ENCODE assay signal across 34 cellular contexts in genomic region chr1:53964109-53964508, GRCh38. TPM values are rescaled to one million over a fixed set of nuclear protein-coding genes. Genes with fewer than 3 reads are reported as not detected.
DNase-seq lines count a peak whose midpoint lies in the region; ATAC-seq, FAIRE-seq and TF ChIP-seq lines count a peak whose summit lies in the region.
"Had no signal": no experiment of that assay in that cellular context is flagged by ENCODE, and none has a peak within 500 bp of the region (broad histone marks: within the 10 kb centered on the region; RNA-seq: fewer than 3 reads in every experiment).

No MANE protein-coding gene starts in this region.

- H2AFZ ChIP-seq in H1 (ENCODE audit: low read length), result no peak overlapping the region

- H3K56ac ChIP-seq in H1 (replicated peaks; ENCODE audit: insufficient read length, low read depth, low read length), result no peak overlapping the region

- intact Hi-C loops in Caco-2 (cut with micrococcal nuclease; ENCODE audit: unreplicated experiment), result no loop called here

- H3K18ac ChIP-seq in H1 (ENCODE audit: extremely low read depth, low read length), result no peak overlapping the region

- no peak overlapping the region for H2AK5ac ChIP-seq in H1 (ENCODE audit: low read depth, low read length)

- no peaks in the 10 kb centered on the region; the same call in 1 of the 2 replicates for H3K79me1 ChIP-seq in H1 (ENCODE audit: low read depth, low read length)

- H4K5ac ChIP-seq in H1 (ENCODE audit: insufficient read length, low read depth, low read length), result no peak overlapping the region

- H3K9me3 Mint-ChIP-seq in Caco-2 (ENCODE audit: unreplicated experiment), result no peaks in the 10 kb centered on the region
- no peaks in the 10 kb centered on the region for H3K9me3 Mint-ChIP-seq in HFFc6
- H3K9me3 Mint-ChIP-seq in nephron progenitor cell, result no peaks in the 10 kb centered on the region
- no peaks in the 10 kb centered on the region for H3K9me3 Mint-ChIP-seq in glutamatergic neuron (ENCODE audit: unreplicated experiment)
- H3K9me3 Mint-ChIP-seq: immature natural killer cell had no signal

- no peak for FAIRE-seq in H1 (lab: Jason Lieb, UNC)
- FAIRE-seq: RCC 7860 had no signal

- BruUV-seq in Caco-2 (replicated peaks; lab: Mats Ljungman, UMichigan), result no TSS peak

- POLR2A ChIA-PET in Caco-2 (lab: Charles Lee), result no interaction called here
- POLR2A ChIA-PET in H1 (lab: Charles Lee; ENCODE audit: partially characterized antibody), result interaction anchor here (1.2 to 1.4 kb wide), 2 partner anchors 15 to 108 kb away, joined by 3 read pairs; no protein-coding TSS in a partner anchor

- H2BK20ac ChIP-seq in H1 (ENCODE audit: low read length), result no peak overlapping the region

- H2BK5ac ChIP-seq in H1 (ENCODE audit: low read depth, low read length), result no peak overlapping the region

- TF ChIP-seq EP300 in H1 (IDR thresholded peaks at IDR 0.05; ENCODE audit: borderline replicate concordance in 1 of 2, low read depth in 2 of 2, low read length in 2 of 2), result no peak

- no peak overlapping the region for H3K23ac ChIP-seq in H1 (ENCODE audit: insufficient read length)

- DNase-seq in Caco-2, result no peak
- DNase-seq in HFFc6, result no peak
- DNase-seq in H1 (ENCODE audit: low read depth in 1 of 2, low spot score in 2 of 2), result no peak
- no peak for DNase-seq in nephron progenitor cell
- no peak for DNase-seq in substantia nigra (lab: John Stamatoyannopoulos, UW)
- DNase-seq in glutamatergic neuron, result no peak
- DNase-seq in stimulated activated CD4-positive, alpha-beta T cell treated with anti-CD3 and anti-CD28 coated beads, Interleukin-2, amount 100 ng/mL, for 24 hours, result no peak
- DNase-seq: activated CD4-positive, alpha-beta T cell treated with anti-CD3 and anti-CD28 coated beads, Interleukin-2, amount 50 U/mL, for 4 hours; activated naive CD4-positive, alpha-beta T cell; activated T-cell treated with anti-CD3 and anti-CD28 coated beads, Interleukin-2, amount 50 U/mL, for 48 hours; body of pancreas; cerebellar nuclear complex; DMS153; HCEC 1CT; hippocampal formation; immature natural killer cell; mammary epithelial cell; NCI-H1048; NCI-H446; NCI-H774; right lobe of liver; SHP77 treated with DMSO at 0.1 percent for 48 hours; stimulated activated CD4-positive, alpha-beta T cell treated with anti-CD3 and anti-CD28 coated beads, Interleukin-2, amount 100 ng/mL, for 48 hours; T1000 had no signal

- no peaks in the 10 kb centered on the region for H3K23me2 ChIP-seq in H1 (ENCODE audit: low read depth, low read length)

- no peak overlapping the region for H4K8ac ChIP-seq in H1 (ENCODE audit: extremely low read depth, insufficient read depth, low read length)

- H3K4me1 ChIP-seq in Caco-2 (peaks cover 11% of the 10 kb centered on the region), H1 (replicated peaks in 1 of 4; ENCODE audit: control insufficient read depth in 3 of 4, insufficient read depth in 4 of 4, low read length in 3 of 4) (no peaks in the 10 kb centered on the region; a peak in 2 of 7 replicates)
- H3K4me1 ChIP-seq: body of pancreas, prostate gland, tibial nerve had no signal

- H3K27me3 ChIP-seq in Caco-2 (replicated peaks; ENCODE audit: control insufficient read depth, insufficient read depth, low read length) (no peaks in the 10 kb centered on the region), H1 (replicated peaks in 1 of 4; ENCODE audit: control insufficient read depth in 3 of 4, extremely low read depth in 1 of 4, insufficient read depth in 3 of 4, low read length in 3 of 4) (no peaks in the 10 kb centered on the region)
- H3K27me3 ChIP-seq: body of pancreas, dorsolateral prefrontal cortex, gastroesophageal sphincter, right lobe of liver, tibial nerve had no signal

- H3K4ac ChIP-seq in H1 (replicated peaks; ENCODE audit: insufficient read length, low read depth, low read length), result no peak overlapping the region

- ATAC-seq in GM18858 (IDR thresholded peaks at IDR 0.05; ENCODE audit: unreplicated experiment), result no peak
- ATAC-seq: body of pancreas, gastroesophageal sphincter, right lobe of liver had no signal

- H3K79me2 ChIP-seq in H1 (ENCODE audit: control insufficient read depth in 1 of 2, insufficient read depth in 2 of 2, low read length in 2 of 2), result no peaks in the 10 kb centered on the region

- no peak overlapping the region for H2BK15ac ChIP-seq in H1 (ENCODE audit: low read length)

- no peaks in the 10 kb centered on the region for H3K27me3 Mint-ChIP-seq in Caco-2 (ENCODE audit: insufficient read depth, unreplicated experiment)
- no peaks in the 10 kb centered on the region for H3K27me3 Mint-ChIP-seq in HFFc6 (ENCODE audit: insufficient read depth)
- H3K27me3 Mint-ChIP-seq in nephron progenitor cell (ENCODE audit: low read depth, poor library complexity), result no peaks in the 10 kb centered on the region
- H3K27me3 Mint-ChIP-seq in glutamatergic neuron (ENCODE audit: unreplicated experiment), result peaks cover 2% of the 10 kb centered on the region

- no peak overlapping the region for H2BK120ac ChIP-seq in H1 (replicated peaks; ENCODE audit: low read depth, low read length)

- WGBS in H1 (ENCODE audit: extremely low coverage in 1 of 2, insufficient coverage in 1 of 2, insufficient read length in 1 of 2, insufficient replicate concordance in 2 of 2, low coverage in 1 of 2, low lambda C conversion rate in 2 of 2, missing lambda C conversion rate in 1 of 2), 2 experiments, result 78% methylated on average over 5 of the region's 5 CpGs; no CpG with 5 or more reads in 1 of the 2 experiments

- no peak for TF ChIP-seq POLR2A in H1 (IDR thresholded peaks at IDR 0.05; ENCODE audit: control extremely low read depth in 1 of 2, low read depth in 2 of 2, low read length in 2 of 2)

- peaks cover 71% of the 10 kb centered on the region for H3K36me3 Mint-ChIP-seq in Caco-2 (ENCODE audit: insufficient read depth, unreplicated experiment)
- peaks cover 29% of the 10 kb centered on the region for H3K36me3 Mint-ChIP-seq in HFFc6 (ENCODE audit: low read depth)
- peaks cover 61% of the 10 kb centered on the region for H3K36me3 Mint-ChIP-seq in nephron progenitor cell (ENCODE audit: low read depth)
- peaks cover 3% of the 10 kb centered on the region for H3K36me3 Mint-ChIP-seq in glutamatergic neuron (ENCODE audit: unreplicated experiment)

- no peak for TF ChIP-seq RAD21 in H1 (IDR thresholded peaks at IDR 0.05 in 1 of 2, conservative IDR thresholded peaks at IDR 0.05 in 1 of 2; ENCODE audit: low read depth in 2 of 2, low read length in 2 of 2)

- H2BK12ac ChIP-seq in H1 (ENCODE audit: low read depth, low read length), result no peak overlapping the region

- no peaks in the 10 kb centered on the region for H3K9me3 ChIP-seq in Caco-2
- no peaks in the 10 kb centered on the region for H3K9me3 ChIP-seq in H1 (ENCODE audit: insufficient read depth in 2 of 2, low read depth in 1 of 2, low read length in 1 of 2)
- H3K9me3 ChIP-seq: body of pancreas, gastroesophageal sphincter, prostate gland, right lobe of liver, tibial nerve had no signal

- no peak overlapping the region for H3K4me3 ChIP-seq in Caco-2 (ENCODE audit: low read depth, low read length)
- H3K4me3 ChIP-seq in H1 (ENCODE audit: extremely low read depth in 1 of 4, insufficient read depth in 2 of 4, low read depth in 3 of 4, low read length in 4 of 4), result no peak overlapping the region
- H3K4me3 ChIP-seq: body of pancreas, dorsolateral prefrontal cortex, gastroesophageal sphincter, prostate gland, right lobe of liver, tibial nerve had no signal

- H3K27ac ChIP-seq in H1 (ENCODE audit: low read depth, low read length), result no peak overlapping the region
- no peak overlapping the region for H3K27ac ChIP-seq in substantia nigra (ENCODE audit: low read depth, low read length, poor library complexity, severe bottlenecking)
- H3K27ac ChIP-seq: body of pancreas, gastroesophageal sphincter, prostate gland, right lobe of liver, tibial nerve had no signal

- H3K4me2 ChIP-seq in H1 (ENCODE audit: insufficient read depth in 1 of 2, low read depth in 2 of 2, low read length in 2 of 2), result no peak overlapping the region

- H3K36me3 ChIP-seq in Caco-2 (ENCODE audit: control insufficient read depth, insufficient read depth, low read length) (peaks cover 2% of the 10 kb centered on the region; the same call in 1 of the 2 replicates), H1 (ENCODE audit: control insufficient read depth in 2 of 4, insufficient read depth in 4 of 4, low read length in 3 of 4) (peaks cover 21 to 60% (median 37%) of the 10 kb centered on the region in 4 experiments)

- H3K4me1 Mint-ChIP-seq in Caco-2 (ENCODE audit: low read depth, unreplicated experiment), result peaks cover 26% of the 10 kb centered on the region
- peaks cover 26% of the 10 kb centered on the region for H3K4me1 Mint-ChIP-seq in HFFc6 (ENCODE audit: low read depth)
- H3K4me1 Mint-ChIP-seq in nephron progenitor cell, result no peaks in the 10 kb centered on the region
- H3K4me1 Mint-ChIP-seq in glutamatergic neuron (ENCODE audit: low read depth, unreplicated experiment), result peaks cover 8% of the 10 kb centered on the region
- H3K4me1 Mint-ChIP-seq: immature natural killer cell had no signal

- H4K91ac ChIP-seq in H1 (replicated peaks; ENCODE audit: insufficient read length, low read length), result no peak overlapping the region

- H3K4me3 Mint-ChIP-seq in Caco-2 (ENCODE audit: unreplicated experiment), result no peak overlapping the region
- no peak overlapping the region for H3K4me3 Mint-ChIP-seq in HFFc6
- no peak overlapping the region for H3K4me3 Mint-ChIP-seq in nephron progenitor cell
- H3K4me3 Mint-ChIP-seq in glutamatergic neuron (ENCODE audit: unreplicated experiment), result no peak overlapping the region
- H3K4me3 Mint-ChIP-seq: immature natural killer cell had no signal

- CTCF ChIA-PET in Caco-2 (lab: Charles Lee), result no interaction called here
- CTCF ChIA-PET in H1 (lab: Charles Lee; ENCODE audit: partially characterized antibody), result interaction anchor here (1.0 to 7.2 kb wide), 5 partner anchors 14 to 103 kb away, joined by 3 to 114 read pairs (median 3); no protein-coding TSS in a partner anchor

- TF ChIP-seq CTCF in Caco-2 (IDR thresholded peaks at IDR 0.05; ENCODE audit: insufficient read depth in 1 of 2, low read depth in 1 of 2, low read length in 1 of 2, severe bottlenecking in 1 of 2, unreplicated experiment in 1 of 2), result no peak
- TF ChIP-seq CTCF in HFFc6 (IDR thresholded peaks at IDR 0.05), result no peak
- TF ChIP-seq CTCF in H1 (IDR thresholded peaks at IDR 0.05; ENCODE audit: control extremely low read depth in 1 of 3, insufficient read depth in 1 of 3, low read depth in 1 of 3, low read length in 3 of 3), result no peak
- TF ChIP-seq CTCF in nephron progenitor cell (IDR thresholded peaks at IDR 0.05), result no peak
- TF ChIP-seq CTCF in glutamatergic neuron (IDR thresholded peaks at IDR 0.05; ENCODE audit: partially characterized antibody, unreplicated experiment), result no peak

- no peak overlapping the region for H3K9ac ChIP-seq in H1 (replicated peaks in 1 of 4; ENCODE audit: extremely low read depth in 1 of 4, low read depth in 3 of 4, low read length in 3 of 4)

- H3K14ac ChIP-seq in H1 (ENCODE audit: insufficient read length), result no peak overlapping the region

- H3K27ac Mint-ChIP-seq in Caco-2 (ENCODE audit: unreplicated experiment) (peak overlapping the region; percentile 78), HFFc6 (peak overlapping the region; percentile 9), nephron progenitor cell (peak overlapping the region; percentile 28), glutamatergic neuron (ENCODE audit: unreplicated experiment) (no peak overlapping the region)
- H3K27ac Mint-ChIP-seq: immature natural killer cell had no signal

- peaks cover 0 to 2% of the 10 kb centered on the region in 2 experiments for H4K20me1 ChIP-seq in H1 (replicated peaks in 1 of 2; ENCODE audit: control insufficient read depth in 1 of 2, insufficient read depth in 2 of 2, low read length in 2 of 2)

RNA-seq across cellular contexts. Expression of gene LRRC42, which starts 18.0 kb away (rescaled TPM):
- total RNA-seq in Caco-2 (2022) (38.1 and 38.9 TPM in 2 replicates), glutamatergic neuron (ENCODE audit: unreplicated experiment) (37.5 TPM)
- total RNA-seq in HFFc6 (2021; fragmentation: NEBNext Ultra II Directional; extraction: Animal tissue kit (Norgen Biotek cat#: 25700)), result 10 to 100 TPM; 36.3 to 44.2 (median 42.2) TPM
- total RNA-seq in H1 (2021; fragmentation: NEBNext Ultra II Directional; extraction: Animal tissue kit (Norgen Biotek cat#: 25700)), result 54.1 and 54.6 TPM in 2 replicates
- 30.4 and 38.2 TPM in 2 replicates for polyA plus RNA-seq in H1 (2011; rRNA removed)
- polyA plus RNA-seq in H1 (2011; cell fraction: cytosol; rRNA removed), result 45.0 TPM
- polyA plus RNA-seq in H1 (2011; cell fraction: nucleus; rRNA removed), result 29.2 TPM
- 48.6 to 70.3 TPM (median 52.5 TPM) in 4 replicates for polyA plus RNA-seq in H1 (2012, experiment 1 of 2)
- polyA plus RNA-seq in H1 (2012, experiment 2 of 2), result 52.2 TPM
- polyA plus RNA-seq in H1 (2013, experiment 1 of 2), result 31.2 TPM
- 29.3 TPM for polyA plus RNA-seq in H1 (2013, experiment 2 of 2)
- 42.0 and 44.6 TPM in 2 replicates for polyA minus RNA-seq in H1 (2011; rRNA and poly(A)+ RNA removed)
- 24.8 TPM for polyA minus RNA-seq in H1 (2011; cell fraction: cytosol; rRNA and poly(A)+ RNA removed)
- polyA minus RNA-seq in H1 (2011; cell fraction: nucleus; rRNA and poly(A)+ RNA removed), result 18.2 TPM

RNA-seq across cellular contexts. Expression of gene IFT25, which starts 18.6 kb away (rescaled TPM):
- 31.7 and 35.1 TPM in 2 replicates for total RNA-seq in Caco-2 (2022)
- 10 to 100 TPM; 20.9 to 36.9 (median 35.1) TPM for total RNA-seq in HFFc6 (2021; fragmentation: NEBNext Ultra II Directional; extraction: Animal tissue kit (Norgen Biotek cat#: 25700))
- 29.7 and 36.3 TPM in 2 replicates for total RNA-seq in H1 (2021; fragmentation: NEBNext Ultra II Directional; extraction: Animal tissue kit (Norgen Biotek cat#: 25700))
- polyA plus RNA-seq in H1 (2011; rRNA removed), result 11.3 and 15.0 TPM in 2 replicates
- 22.9 TPM for polyA plus RNA-seq in H1 (2011; cell fraction: cytosol; rRNA removed)
- 7.7 TPM for polyA plus RNA-seq in H1 (2011; cell fraction: nucleus; rRNA removed)
- polyA plus RNA-seq in H1 (2012, experiment 1 of 2), result 26.8 to 58.2 TPM (median 33.2 TPM) in 4 replicates
- polyA plus RNA-seq in H1 (2012, experiment 2 of 2), result 24.3 TPM
- polyA plus RNA-seq in H1 (2013, experiment 1 of 2), result 40.4 TPM
- polyA plus RNA-seq in H1 (2013, experiment 2 of 2), result 42.1 TPM
- 4.2 and 5.5 TPM in 2 replicates for polyA minus RNA-seq in H1 (2011; rRNA and poly(A)+ RNA removed)
- 6.2 TPM for polyA minus RNA-seq in H1 (2011; cell fraction: cytosol; rRNA and poly(A)+ RNA removed)
- polyA minus RNA-seq in H1 (2011; cell fraction: nucleus; rRNA and poly(A)+ RNA removed), result 9.7 TPM
- 11.3 TPM for total RNA-seq in glutamatergic neuron (ENCODE audit: unreplicated experiment)

RNA-seq across cellular contexts. Expression of gene LDLRAD1, which starts 53.9 kb away (rescaled TPM):
- total RNA-seq in Caco-2 (2022) (not detected in 2 replicates), glutamatergic neuron (ENCODE audit: unreplicated experiment) (not detected)
- not detected for total RNA-seq in HFFc6 (2021; fragmentation: NEBNext Ultra II Directional; extraction: Animal tissue kit (Norgen Biotek cat#: 25700))
- total RNA-seq in H1 (2021; fragmentation: NEBNext Ultra II Directional; extraction: Animal tissue kit (Norgen Biotek cat#: 25700)), result not detected in 2 replicates
- not detected in 2 replicates for polyA plus RNA-seq in H1 (2011; rRNA removed)
- not detected for polyA plus RNA-seq in H1 (2011; cell fraction: cytosol; rRNA removed)
- polyA plus RNA-seq in H1 (2011; cell fraction: nucleus; rRNA removed), result not detected
- polyA plus RNA-seq in H1 (2012, experiment 1 of 2), result not detected in 4 replicates
- not detected for polyA plus RNA-seq in H1 (2012, experiment 2 of 2)
- polyA plus RNA-seq in H1 (2013, experiment 1 of 2), result not detected
- polyA plus RNA-seq in H1 (2013, experiment 2 of 2), result 0.04 TPM
- polyA minus RNA-seq in H1 (2011; rRNA and poly(A)+ RNA removed), result not detected in 2 replicates
- polyA minus RNA-seq in H1 (2011; cell fraction: cytosol; rRNA and poly(A)+ RNA removed), result not detected
- polyA minus RNA-seq in H1 (2011; cell fraction: nucleus; rRNA and poly(A)+ RNA removed), result not detected
- total RNA-seq: body of pancreas, gastroesophageal sphincter, HT-29, mammary epithelial cell, tibial nerve had no signal
- polyA plus RNA-seq: adipose tissue, AG04450, BJ, immature natural killer cell, mammary epithelial cell had no signal
